ENCODE assay signal across 1 cellular context in genomic region chr1:185001312-185001880, GRCh38. TPM values are rescaled to one million over a fixed set of nuclear protein-coding genes. Genes with fewer than 3 reads are reported as not detected.
"Had no signal": no experiment of that assay in that cellular context is flagged by ENCODE, and none has a peak within 500 bp of the region (broad histone marks: within the 10 kb centered on the region; RNA-seq: fewer than 3 reads in every experiment).

No MANE protein-coding gene starts in this region.

RNA-seq across cellular contexts. Expression of gene NIBAN1, which starts 27.1 kb away (rescaled TPM):
- total RNA-seq: OCI-LY7 had no signal
